In the genomic region with DNA sequence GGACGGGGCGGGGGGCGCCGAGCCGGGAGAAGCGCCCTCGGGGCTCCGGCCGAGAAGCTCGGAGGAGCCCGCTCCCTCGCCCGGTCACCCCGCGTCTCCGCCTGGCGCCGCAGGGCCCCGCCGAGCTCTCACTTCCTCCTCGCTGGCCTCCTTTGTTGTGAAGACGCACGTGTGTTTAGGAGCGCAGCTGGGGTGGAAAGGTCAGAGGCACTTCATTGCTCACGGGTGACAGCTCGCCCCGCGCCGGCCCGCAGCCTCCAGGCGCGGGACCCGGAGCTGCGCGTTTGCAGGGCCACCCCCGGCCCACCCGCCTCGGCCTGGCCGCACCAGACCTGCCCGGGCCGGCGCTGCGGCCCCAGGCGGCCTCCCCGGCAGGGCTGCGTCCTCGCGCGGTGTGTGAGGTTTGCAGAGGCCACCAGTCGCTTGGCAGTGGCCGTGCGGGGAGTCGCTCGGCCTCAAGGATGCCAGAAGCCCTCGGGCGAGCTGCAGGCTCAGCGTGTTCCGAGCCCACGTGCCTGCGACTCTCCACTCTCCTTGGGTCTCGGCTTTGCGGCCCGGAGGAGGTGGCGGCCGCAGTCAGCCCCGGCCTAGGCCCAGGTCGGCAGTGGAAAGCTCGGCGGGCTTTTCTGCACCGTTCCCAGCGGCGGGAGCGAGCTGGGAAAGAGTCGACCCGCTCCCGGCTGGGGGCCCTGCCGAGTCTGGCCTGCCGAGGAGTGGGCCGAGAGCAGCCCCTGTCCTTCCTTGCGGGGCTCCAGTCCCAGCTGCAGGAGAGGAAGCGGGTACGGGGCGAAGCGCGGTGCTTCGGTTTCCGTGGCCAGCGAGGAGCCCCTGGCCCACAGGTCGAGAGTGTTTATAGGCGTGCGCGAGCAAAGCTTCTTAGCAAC, we compare ENCODE assay signal across 12 cellular contexts. TPM values are rescaled to one million over a fixed set of nuclear protein-coding genes. Genes with fewer than 3 reads are reported as not detected.
DNase-seq lines count a peak whose midpoint lies in the region; ATAC-seq, FAIRE-seq and TF ChIP-seq lines count a peak whose summit lies in the region.
"Had no signal": no experiment of that assay in that cellular context is flagged by ENCODE, and none has a peak within 500 bp of the region (broad histone marks: within the 10 kb centered on the region; RNA-seq: fewer than 3 reads in every experiment).

No MANE protein-coding gene starts in this region.

- POLR2A ChIA-PET in GM12878 (lab: Charles Lee): no interaction called here
- POLR2A ChIA-PET in CD8-positive, alpha-beta T cell (lab: Charles Lee): interaction anchor here (0.5 kb wide), 1 partner anchor 27 kb away, joined by 3 read pairs; no protein-coding TSS in a partner anchor

- no peak for TF ChIP-seq POLR2A in GM12878 (IDR thresholded peaks at IDR 0.05; ENCODE audit: low read depth, low read length)

- WGBS in GM12878 (ENCODE audit: insufficient coverage, insufficient replicate concordance, low lambda C conversion rate, missing lambda C conversion rate): 79% methylated on average over 52 of the region's 92 CpGs

- no peak overlapping the region for H2AFZ ChIP-seq in GM12878 (ENCODE audit: control insufficient read depth, low read depth, low read length)

- H3K79me2 ChIP-seq in GM12878 (ENCODE audit: control insufficient read depth, insufficient read depth, low read length): no peaks in the 10 kb centered on the region

- in situ Hi-C loops in GM12878 (cut with MboI): no loop called here

- no peak for FAIRE-seq in GM12878 (lab: Jason Lieb, UNC)

- intact Hi-C loops in GM12878 (cut with micrococcal nuclease; ENCODE audit: unreplicated experiment): loop anchor here (5.0 kb wide), 1 partner anchor 182 kb away; no protein-coding TSS in a partner anchor
- intact Hi-C loops in CD8-positive, alpha-beta T cell (cut with DNase I, micrococcal nuclease): no loop called here

- 0 out of 2 replicates have a peak, but pooled peaks cover 3% of the 10 kb centered on the region for H4K20me1 ChIP-seq in GM12878 (ENCODE audit: control insufficient read depth, insufficient read depth)

- H3K9me3 Mint-ChIP-seq in IgD-negative memory B cell: peaks cover 0 to 12% (median 0%) of the 10 kb centered on the region in 3 donors
- no peaks in the 10 kb centered on the region for H3K9me3 Mint-ChIP-seq in stimulated activated memory B cell treated with anti-CD40 and anti-IgM and Interleukin-4, amounts not matched to agents 10 μg/mL and 1 μg/mL and 100 μg/mL, for 72 hours
- H3K9me3 Mint-ChIP-seq in CD8-positive, alpha-beta T cell: no peaks in the 10 kb centered on the region

- no peaks in the 10 kb centered on the region for H3K36me3 ChIP-seq in GM12878 (ENCODE audit: control insufficient read depth in 2 of 2, insufficient read depth in 2 of 2, low read length in 1 of 2)
- no peaks in the 10 kb centered on the region for H3K36me3 ChIP-seq in CD8-positive, alpha-beta T cell (ENCODE audit: insufficient read depth, low read length)
- H3K36me3 ChIP-seq: spleen had no signal

- peaks cover 9 to 23% (median 9%) of the 10 kb centered on the region in 3 donors for H3K4me1 Mint-ChIP-seq in IgD-negative memory B cell
- H3K4me1 Mint-ChIP-seq in stimulated activated memory B cell treated with anti-CD40 and anti-IgM and Interleukin-4, amounts not matched to agents 10 μg/mL and 1 μg/mL and 100 μg/mL, for 72 hours: peaks cover 15% of the 10 kb centered on the region
- H3K4me1 Mint-ChIP-seq in CD8-positive, alpha-beta T cell (ENCODE audit: low read depth): peaks cover 19% of the 10 kb centered on the region

- H3K9me3 ChIP-seq in GM12878 (replicated peaks; ENCODE audit: control insufficient read depth, insufficient read depth, low read length): no peaks in the 10 kb centered on the region; the same call in 2 of the 3 replicates
- no peaks in the 10 kb centered on the region for H3K9me3 ChIP-seq in CD8-positive, alpha-beta T cell (ENCODE audit: low read length)

- CTCF ChIA-PET in GM12878 (lab: Yijun Ruan, JAX): interaction anchor here (1.1 kb wide), 1 partner anchor 9 kb away, joined by 3 read pairs; no protein-coding TSS in a partner anchor
- CTCF ChIA-PET in CD8-positive, alpha-beta T cell (lab: Charles Lee): interaction anchor here (0.8 to 1.5 kb wide), 3 partner anchors 9 to 19 kb away, joined by 3 to 5 read pairs (median 3); no protein-coding TSS in a partner anchor

- no peaks in the 10 kb centered on the region for H3K4me1 ChIP-seq in GM12878 (ENCODE audit: control insufficient read depth, insufficient read depth, low read length)
- H3K4me1 ChIP-seq in CD8-positive, alpha-beta T cell (ENCODE audit: insufficient read depth, low read length): peaks cover 26% of the 10 kb centered on the region

- H3K27me3 Mint-ChIP-seq in IgD-negative memory B cell: peaks cover 33% of the 10 kb centered on the region
- peaks cover 62% of the 10 kb centered on the region for H3K27me3 Mint-ChIP-seq in stimulated activated memory B cell treated with anti-CD40 and anti-IgM and Interleukin-4, amounts not matched to agents 10 μg/mL and 1 μg/mL and 100 μg/mL, for 72 hours
- H3K27me3 Mint-ChIP-seq in CD8-positive, alpha-beta T cell (ENCODE audit: low read depth): peaks cover 56% of the 10 kb centered on the region

- TF ChIP-seq CTCF in GM12878 (IDR thresholded peaks at IDR 0.05 in 2 of 3, conservative IDR thresholded peaks at IDR 0.05 in 1 of 3; ENCODE audit: control insufficient read depth in 2 of 3, extremely low read depth in 1 of 3, insufficient read depth in 1 of 3, low read depth in 3 of 3, low read length in 3 of 3): no peak
- no peak for TF ChIP-seq CTCF in CD8-positive, alpha-beta T cell (IDR thresholded peaks at IDR 0.05)

- ATAC-seq in GM12878: no peak
- ATAC-seq in stimulated activated memory B cell treated with anti-CD40 and anti-IgM and Interleukin-4, amounts not matched to agents 10 μg/mL and 1 μg/mL and 100 μg/mL, for 72 hours: peak; percentile 62
- ATAC-seq in HG03520 (IDR thresholded peaks at IDR 0.05; ENCODE audit: unreplicated experiment): no peak
- ATAC-seq in CD8-positive, alpha-beta T cell: no peak
- no peak for ATAC-seq in HG03159 (IDR thresholded peaks at IDR 0.05; ENCODE audit: unreplicated experiment)
- ATAC-seq: activated CD8-positive, alpha-beta memory T cell treated with anti-CD3 and anti-CD28 coated beads, Interleukin-2, amount 10 ng/mL, durations not matched to agents 7 days and 5 days had no signal

- no peak for TF ChIP-seq RAD21 in GM12878 (IDR thresholded peaks at IDR 0.05; ENCODE audit: insufficient read depth, low read depth, low read length)

- BruUV-seq in GM12878 (replicated peaks; lab: Mats Ljungman, UMichigan): no TSS peak

- no peak for DNase-seq in GM12878 (ENCODE audit: low read depth, low spot score)
- DNase-seq in kidney glomerular epithelial cell (lab: John Stamatoyannopoulos, UW): peak; percentile 21
- DNase-seq in CD8-positive, alpha-beta T cell: no peak
- DNase-seq in NCI-H2227 (lab: John Stamatoyannopoulos, UW; ENCODE audit: unreplicated experiment): no peak
- DNase-seq: activated CD8-positive, alpha-beta memory T cell treated with anti-CD3 and anti-CD28 coated beads, Interleukin-2, amount 10 ng/mL, durations not matched to agents 7 days and 5 days; central memory CD4-positive, alpha-beta T cell; NCI-H1694 treated with DMSO at 0.1 percent for 48 hours; spleen had no signal

- peaks cover 0 to 4% of the 10 kb centered on the region in 2 experiments; a peak in 3 of 4 replicates for H3K27me3 ChIP-seq in GM12878 (replicated peaks in 1 of 2; ENCODE audit: control insufficient read depth in 2 of 2, insufficient read depth in 2 of 2, low read length in 1 of 2)
- peaks cover 28% of the 10 kb centered on the region for H3K27me3 ChIP-seq in CD8-positive, alpha-beta T cell (ENCODE audit: insufficient read depth, low read length)

- TF ChIP-seq EP300 in GM12878 (IDR thresholded peaks at IDR 0.05; ENCODE audit: borderline replicate concordance in 1 of 2, control insufficient read depth in 1 of 2, low read depth in 2 of 2, low read length in 2 of 2): no peak

- no peak overlapping the region for H3K27ac ChIP-seq in GM12878 (ENCODE audit: control insufficient read depth, insufficient read depth)
- no peak overlapping the region for H3K27ac ChIP-seq in CD8-positive, alpha-beta T cell (ENCODE audit: low read depth, low read length)
- H3K27ac ChIP-seq: spleen had no signal

- H3K4me3 Mint-ChIP-seq in IgD-negative memory B cell: peak overlapping the region in 3 of 4 donors; percentile 17 to 40 (median 23)
- H3K4me3 Mint-ChIP-seq in stimulated activated memory B cell treated with anti-CD40 and anti-IgM and Interleukin-4, amounts not matched to agents 10 μg/mL and 1 μg/mL and 100 μg/mL, for 72 hours: no peak overlapping the region
- no peak overlapping the region for H3K4me3 Mint-ChIP-seq in CD8-positive, alpha-beta T cell
- H3K4me3 Mint-ChIP-seq: activated CD8-positive, alpha-beta memory T cell treated with anti-CD3 and anti-CD28 coated beads, Interleukin-2, amount 10 ng/mL, durations not matched to agents 7 days and 5 days had no signal

- SMC1A ChIA-PET in GM12878 (lab: Charles Lee; ENCODE audit: uncharacterized antibody, unreplicated experiment): no interaction called here

- no peak overlapping the region for H3K9ac ChIP-seq in GM12878 (ENCODE audit: control insufficient read depth, insufficient read depth, low read length)

- H3K36me3 Mint-ChIP-seq in IgD-negative memory B cell: peaks cover 1% of the 10 kb centered on the region
- H3K36me3 Mint-ChIP-seq in stimulated activated memory B cell treated with anti-CD40 and anti-IgM and Interleukin-4, amounts not matched to agents 10 μg/mL and 1 μg/mL and 100 μg/mL, for 72 hours: no peaks in the 10 kb centered on the region
- H3K36me3 Mint-ChIP-seq in CD8-positive, alpha-beta T cell: no peaks in the 10 kb centered on the region

- H3K4me2 ChIP-seq in GM12878 (ENCODE audit: control insufficient read depth, insufficient read depth): no peak overlapping the region

- H3K4me3 ChIP-seq in GM12878: no peak overlapping the region
- H3K4me3 ChIP-seq in CD8-positive, alpha-beta T cell (ENCODE audit: low read depth, low read length): no peak overlapping the region

- H3K27ac Mint-ChIP-seq in IgD-negative memory B cell: peak overlapping the region; percentile 54 to 88 (median 59)
- no peak overlapping the region for H3K27ac Mint-ChIP-seq in stimulated activated memory B cell treated with anti-CD40 and anti-IgM and Interleukin-4, amounts not matched to agents 10 μg/mL and 1 μg/mL and 100 μg/mL, for 72 hours
- no peak overlapping the region for H3K27ac Mint-ChIP-seq in CD8-positive, alpha-beta T cell
- H3K27ac Mint-ChIP-seq: activated CD8-positive, alpha-beta memory T cell treated with anti-CD3 and anti-CD28 coated beads, Interleukin-2, amount 10 ng/mL, durations not matched to agents 7 days and 5 days had no signal

- RAD21 ChIA-PET in GM12878 (lab: Charles Lee; ENCODE audit: unreplicated experiment): no interaction called here

RNA-seq across cellular contexts. Expression of gene FOXC1, which starts 5.3 kb away (rescaled TPM):
- polyA plus RNA-seq in IgD-negative memory B cell (not detected), GM12878 (2011; rRNA removed) (0.17 and 0.26 TPM in 2 replicates), GM12878 (2014; fragmentation: Illumina TruSeq; extraction: Trizol) (0.81 and 0.97 TPM in 2 replicates), GM12878 (2014; fragmentation: Nextera tagmentation; extraction: Ambion mirVana) (under 1 TPM; 0.13 to 0.26 TPM), GM12878 (2014; rRNA removed) (0.60 and 0.94 TPM in 2 replicates), GM12878 (2016; fragmentation: Nextera tagmentation; extraction: Ambion mirVana) (not detected)
- total RNA-seq in GM12878 (2013; cell fraction: nucleolus; rRNA removed): not detected in 2 replicates
- total RNA-seq in GM12878 (2014; rRNA removed) (0.38 and 0.51 TPM in 2 replicates), GM12878 (2014; rRNA removed; fragmentation: Illumina TruSeq; extraction: Trizol) (0.37 and 0.45 TPM in 2 replicates), GM12878 (2021) (1.5 and 1.7 TPM in 2 replicates)
- 0.26 TPM for polyA plus RNA-seq in GM12878 (2011; ENCODE audit: low read depth)
- 0.07 and 0.17 TPM in 2 replicates for polyA plus RNA-seq in GM12878 (2011; cell fraction: cytosol; rRNA removed)
- 0.19 and 0.31 TPM in 2 replicates for polyA plus RNA-seq in GM12878 (2011; cell fraction: nucleus; rRNA removed)
- polyA plus RNA-seq in GM12878 (2012): 0.24 and 0.38 TPM in 2 replicates
- 0.15 TPM in 1 of 2 replicates, not detected in the other for polyA minus RNA-seq in GM12878 (2011; rRNA and poly(A)+ RNA removed)
- 0.53 and 0.83 TPM in 2 replicates for polyA minus RNA-seq in GM12878 (2011; cell fraction: cytosol; rRNA and poly(A)+ RNA removed)
- 0.12 and 0.57 TPM in 2 replicates for polyA minus RNA-seq in GM12878 (2011; cell fraction: nucleus; rRNA and poly(A)+ RNA removed)
- total RNA-seq in CD8-positive, alpha-beta T cell: not detected

Comparison
In these comparisons a context has a peak if more than half of its experiments do, and no peak if none do; other contexts are left out.
1. H3K27ac Mint-ChIP-seq: peak in IgD-negative memory B cell (3 of 3); none in stimulated activated memory B cell treated with anti-CD40 and anti-IgM and Interleukin-4, amounts not matched to agents 10 μg/mL and 1 μg/mL and 100 μg/mL, for 72 hours (single experiment) and CD8-positive, alpha-beta T cell (single experiment).
2. H3K4me3 Mint-ChIP-seq: peak in IgD-negative memory B cell (3 of 4); none in stimulated activated memory B cell treated with anti-CD40 and anti-IgM and Interleukin-4, amounts not matched to agents 10 μg/mL and 1 μg/mL and 100 μg/mL, for 72 hours (single experiment) and CD8-positive, alpha-beta T cell (single experiment).